9 cellular contexts compared by ENCODE assay signal in the genomic region with DNA sequence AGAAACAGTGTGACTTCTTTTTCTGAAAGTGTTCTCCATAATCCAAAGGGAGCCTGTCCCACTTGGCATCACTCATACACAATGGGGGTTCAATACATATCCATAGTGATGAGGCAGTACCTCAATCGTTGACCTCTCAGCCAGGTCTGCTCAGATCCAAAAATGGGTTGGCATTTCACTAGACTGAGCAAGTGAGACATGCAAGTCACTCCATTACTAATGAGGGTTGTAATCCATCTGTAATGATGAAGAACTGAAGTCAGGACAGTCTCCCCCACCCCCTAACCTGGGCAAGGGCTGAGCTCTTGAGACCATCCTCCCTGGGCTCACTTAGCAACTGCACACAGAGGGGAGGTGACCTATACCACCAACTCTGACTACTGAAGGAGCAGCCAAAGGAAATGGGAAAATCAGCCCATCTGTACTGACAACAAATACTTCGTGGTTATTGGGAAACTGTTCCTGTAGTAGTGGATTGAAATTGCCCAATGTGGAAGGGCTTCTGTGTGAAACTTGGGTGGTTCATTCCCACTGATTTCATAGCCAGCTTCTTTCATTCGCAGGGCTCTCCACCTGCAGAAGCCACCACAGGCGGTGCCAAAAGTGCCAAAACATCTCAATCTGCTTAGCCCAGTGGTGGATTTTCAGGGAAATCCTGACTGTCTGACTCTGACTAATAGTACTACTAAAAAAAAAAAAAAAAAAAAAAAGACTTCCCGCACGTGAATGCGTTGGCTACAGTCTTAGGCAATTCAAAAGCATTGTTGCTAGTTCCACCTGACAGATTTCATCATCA. TPM values are rescaled to one million over a fixed set of nuclear protein-coding genes. Genes with fewer than 3 reads are reported as not detected.
DNase-seq lines count a peak whose midpoint lies in the region; ATAC-seq and TF ChIP-seq lines count a peak whose summit lies in the region.
"Had no signal": no experiment of that assay in that cellular context is flagged by ENCODE, and none has a peak within 500 bp of the region (broad histone marks: within the 10 kb centered on the region; RNA-seq: fewer than 3 reads in every experiment).

No MANE protein-coding gene starts in this region.

- no peak for TF ChIP-seq CTCF in RWPE2 (IDR thresholded peaks at IDR 0.05; ENCODE audit: poor library complexity, severe bottlenecking)
- TF ChIP-seq CTCF in fibroblast of villous mesenchyme (IDR thresholded peaks at IDR 0.05; ENCODE audit: insufficient read depth, low read depth, low read length), result no peak
- TF ChIP-seq CTCF in thoracic aorta (IDR thresholded peaks at IDR 0.05), result no peak
- TF ChIP-seq CTCF in nephron progenitor cell (IDR thresholded peaks at IDR 0.05), result no peak

- no peaks in the 10 kb centered on the region for H3K9me3 Mint-ChIP-seq in nephron progenitor cell

- no peak overlapping the region for H3K4me3 Mint-ChIP-seq in nephron progenitor cell

- ATAC-seq in RWPE2 (ENCODE audit: low read depth) (peak; percentile 44), thoracic aorta (ENCODE audit: insufficient number of reproducible peaks, low FRiP score, low read depth) (peak; percentile 47), HG03565 (IDR thresholded peaks at IDR 0.05; ENCODE audit: unreplicated experiment) (no peak), GM19467 (IDR thresholded peaks at IDR 0.05; ENCODE audit: unreplicated experiment) (no peak)

- H3K27me3 ChIP-seq in RWPE2 (ENCODE audit: insufficient read depth, poor library complexity, severe bottlenecking) (no peaks in the 10 kb centered on the region), thoracic aorta (replicated peaks; ENCODE audit: insufficient read depth) (no peaks in the 10 kb centered on the region)

- H3K9me3 ChIP-seq in RWPE2 (ENCODE audit: severe bottlenecking), result no peaks in the 10 kb centered on the region
- no peaks in the 10 kb centered on the region for H3K9me3 ChIP-seq in thoracic aorta

- H3K36me3 ChIP-seq in RWPE2 (ENCODE audit: low read depth) (no peaks in the 10 kb centered on the region), thoracic aorta (no peaks in the 10 kb centered on the region)

- H3K27ac ChIP-seq in RWPE2 (ENCODE audit: poor library complexity, severe bottlenecking), result peak overlapping the region; percentile 25
- H3K27ac ChIP-seq in thoracic aorta, result peak overlapping the region; percentile 70 to 72

- peaks cover 20% of the 10 kb centered on the region for H3K4me1 Mint-ChIP-seq in nephron progenitor cell

- H3K4me3 ChIP-seq in RWPE2 (ENCODE audit: severe bottlenecking) (no peak overlapping the region), fibroblast of villous mesenchyme (ENCODE audit: low read depth, low read length) (no peak overlapping the region), thoracic aorta (peak overlapping the region; percentile 24)

- DNase-seq in SIG-M5 treated with dmso at 0.1 percent for 504 hours (lab: John Stamatoyannopoulos, UW; ENCODE audit: unreplicated experiment) (peak; percentile 27), SIG-M5 (lab: John Stamatoyannopoulos, UW) (no peak), RWPE2 (ENCODE audit: low spot score) (no peak), fibroblast of villous mesenchyme (ENCODE audit: low read depth) (peak; percentile 81), thoracic aorta (ENCODE audit: low spot score) (no peak), nephron progenitor cell (no peak)
- DNase-seq: NCI-H2029 had no signal

- H3K27ac Mint-ChIP-seq in nephron progenitor cell, result no peak overlapping the region

- H3K36me3 Mint-ChIP-seq in nephron progenitor cell (ENCODE audit: low read depth), result no peaks in the 10 kb centered on the region

- H3K4me1 ChIP-seq in RWPE2 (ENCODE audit: insufficient read depth, poor library complexity, severe bottlenecking), result peaks cover 23% of the 10 kb centered on the region
- H3K4me1 ChIP-seq in thoracic aorta (ENCODE audit: control insufficient read depth in 1 of 2, low read depth in 2 of 2), result peaks cover 33 to 78% of the 10 kb centered on the region in 2 donors

- peaks cover 49% of the 10 kb centered on the region for H3K27me3 Mint-ChIP-seq in nephron progenitor cell (ENCODE audit: low read depth, poor library complexity)

RNA-seq across cellular contexts. Expression of a gene that starts 5.0 kb away (rescaled TPM):
- total RNA-seq in fibroblast of villous mesenchyme, result 0.86 and 1.6 TPM in 2 replicates
- total RNA-seq in thoracic aorta, result 10 to 100 TPM; 21.8 to 25.7 TPM

Comparison
In these comparisons a context has a peak if more than half of its experiments do, and no peak if none do; other contexts are left out.
1. DNase-seq: peak in SIG-M5 treated with dmso at 0.1 percent for 504 hours (single experiment) and fibroblast of villous mesenchyme (single experiment); none in SIG-M5 (single experiment), RWPE2 (single experiment), thoracic aorta (single experiment) and nephron progenitor cell (single experiment).
2. ATAC-seq: peak in RWPE2 (single experiment) and thoracic aorta (single experiment); none in HG03565 (single experiment) and GM19467 (single experiment).